ENCODE assay signal across 8 cellular contexts in genomic region chr7:130069978-130070899, GRCh38. TPM values are rescaled to one million over a fixed set of nuclear protein-coding genes. Genes with fewer than 3 reads are reported as not detected.
A peak's percentile ranks its signal among the peaks of the same experiment; 100 is the strongest.
DNase-seq lines count a peak whose midpoint lies in the region; ATAC-seq and FAIRE-seq lines count a peak whose summit lies in the region.

A gene with protein sequence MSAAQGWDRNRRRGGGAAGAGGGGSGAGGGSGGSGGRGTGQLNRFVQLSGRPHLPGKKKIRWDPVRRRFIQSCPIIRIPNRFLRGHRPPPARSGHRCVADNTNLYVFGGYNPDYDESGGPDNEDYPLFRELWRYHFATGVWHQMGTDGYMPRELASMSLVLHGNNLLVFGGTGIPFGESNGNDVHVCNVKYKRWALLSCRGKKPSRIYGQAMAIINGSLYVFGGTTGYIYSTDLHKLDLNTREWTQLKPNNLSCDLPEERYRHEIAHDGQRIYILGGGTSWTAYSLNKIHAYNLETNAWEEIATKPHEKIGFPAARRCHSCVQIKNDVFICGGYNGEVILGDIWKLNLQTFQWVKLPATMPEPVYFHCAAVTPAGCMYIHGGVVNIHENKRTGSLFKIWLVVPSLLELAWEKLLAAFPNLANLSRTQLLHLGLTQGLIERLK (plus strand): TSS chr7:130070534. CDS start chr7:130070644, 110 bp downstream.

- peaks cover 5 to 19% of the 10 kb centered on the region in 2 donors for H3K4me1 ChIP-seq in muscle layer of duodenum (ENCODE audit: control insufficient read depth in 1 of 2, insufficient read depth in 2 of 2, low read length in 2 of 2)

- H3K4me1 Mint-ChIP-seq in activated T-cell treated with anti-CD3 and anti-CD28 coated beads, Interleukin-2, amount 50 U/mL, for 72 hours (ENCODE audit: low read depth): peaks cover 44% of the 10 kb centered on the region

- peak within 1 kb of the TSS; percentile 95 to 99 for H3K4me3 Mint-ChIP-seq in activated T-cell treated with anti-CD3 and anti-CD28 coated beads, Interleukin-2, amount 50 U/mL, for 72 hours

- H3K36me3 Mint-ChIP-seq in activated T-cell treated with anti-CD3 and anti-CD28 coated beads, Interleukin-2, amount 50 U/mL, for 72 hours (ENCODE audit: insufficient read depth in 2 of 2): no peaks in the 10 kb centered on the region

- FAIRE-seq in RCC 7860 (lab: Jason Lieb, UNC): peak; percentile 89

- no peaks in the 10 kb centered on the region for H3K27me3 Mint-ChIP-seq in activated T-cell treated with anti-CD3 and anti-CD28 coated beads, Interleukin-2, amount 50 U/mL, for 72 hours (ENCODE audit: low read depth)

- H3K27ac ChIP-seq in KOPT-K1 (ENCODE audit: low read depth, low read length, poor library complexity, severe bottlenecking) (peak within 1 kb of the TSS; percentile 58), muscle layer of duodenum (ENCODE audit: low read length) (peak within 1 kb of the TSS; percentile 87)

- peak; percentile 97 for DNase-seq in DMS79 (lab: John Stamatoyannopoulos, UW)
- DNase-seq in RCC 7860 (ENCODE audit: low spot score): peak; percentile 99
- DNase-seq in activated T-cell treated with anti-CD3 and anti-CD28 coated beads, Interleukin-2, amount 50 U/mL, for 72 hours: peak; percentile 92 to 97
- peak; percentile 90 to 95 for DNase-seq in stimulated activated CD8-positive, alpha-beta memory T cell treated with anti-CD3 and anti-CD28 coated beads, Interleukin-7, amount 100 ng/mL, for 4 hours (ENCODE audit: low read depth in 2 of 2)

- H3K9me3 ChIP-seq in KOPT-K1 (ENCODE audit: insufficient read depth, low read length, poor library complexity, severe bottlenecking): no peaks in the 10 kb centered on the region
- H3K9me3 ChIP-seq in muscle layer of duodenum (ENCODE audit: control insufficient read depth in 1 of 2, low read length in 2 of 2): no peaks in the 10 kb centered on the region

- H3K27me3 ChIP-seq in muscle layer of duodenum (ENCODE audit: low read depth, low read length): no peaks in the 10 kb centered on the region

- H3K9me3 Mint-ChIP-seq in activated T-cell treated with anti-CD3 and anti-CD28 coated beads, Interleukin-2, amount 50 U/mL, for 72 hours: no peaks in the 10 kb centered on the region

- H3K36me3 ChIP-seq in KOPT-K1 (ENCODE audit: insufficient read depth, low read length) (no peaks in the 10 kb centered on the region), muscle layer of duodenum (ENCODE audit: control insufficient read depth in 1 of 2, insufficient read depth in 2 of 2, low read length in 2 of 2) (peaks cover 0 to 4% of the 10 kb centered on the region in 2 donors)

- ATAC-seq in GM21786 (IDR thresholded peaks at IDR 0.05; ENCODE audit: unreplicated experiment) (peak; percentile 94), esophagus mucosa (peak; percentile 99)
- peak; percentile 98 for ATAC-seq in activated T-cell treated with anti-CD3 and anti-CD28 coated beads, Interleukin-2, amount 50 U/mL, for 72 hours (replicated peaks in 1 of 2)

- peak within 1 kb of the TSS; percentile 91 to 93 for H3K4me3 ChIP-seq in muscle layer of duodenum (ENCODE audit: low read depth in 1 of 2, low read length in 2 of 2)

- peak within 1 kb of the TSS; percentile 92 for H3K27ac Mint-ChIP-seq in activated T-cell treated with anti-CD3 and anti-CD28 coated beads, Interleukin-2, amount 50 U/mL, for 72 hours

RNA-seq across cellular contexts. Expression of the gene that starts here (rescaled TPM):
- 10 to 100 TPM; 21.7 to 23.1 TPM for total RNA-seq in activated T-cell treated with anti-CD3 and anti-CD28 coated beads, Interleukin-2, amount 50 U/mL, for 72 hours
- total RNA-seq in esophagus mucosa: 20.8 TPM

Comparison
In these comparisons a context has a peak if more than half of its experiments do, and no peak if none do; other contexts are left out.
1. Peak in every context shown above with its lines: DNase-seq, ATAC-seq, H3K4me3 ChIP-seq and H3K27ac ChIP-seq.